8 cellular contexts compared by ENCODE assay signal in genomic region chr3:27712136-27713065, GRCh38. TPM values are rescaled to one million over a fixed set of nuclear protein-coding genes. Genes with fewer than 3 reads are reported as not detected.
DNase-seq lines count a peak whose midpoint lies in the region; ATAC-seq, FAIRE-seq and TF ChIP-seq lines count a peak whose summit lies in the region.

No MANE protein-coding gene starts in this region.

- no peaks in the 10 kb centered on the region for H3K36me3 ChIP-seq in keratinocyte (ENCODE audit: control insufficient read depth in 2 of 2, extremely low read depth in 1 of 2, insufficient read depth in 2 of 2, low read length in 2 of 2)

- H3K4me2 ChIP-seq in keratinocyte (ENCODE audit: control insufficient read depth, extremely low read depth, insufficient read depth, low read depth, low read length): peak overlapping the region; percentile 92

- peaks cover 26% of the 10 kb centered on the region for H3K27me3 ChIP-seq in keratinocyte (ENCODE audit: control insufficient read depth, extremely low read depth, insufficient read depth, low read length)

- POLR2A ChIA-PET in activated B cell treated with CpG ODN at 0.5 μM for 24 hours (lab: Charles Lee): interaction anchor here (0.7 to 1.4 kb wide), 3 partner anchors 578 to 636 kb away, joined by 4 to 6 read pairs (median 5); partner anchors contain the start of genes AZI2 and ZCWPW2

- no peaks in the 10 kb centered on the region for H3K9me1 ChIP-seq in keratinocyte (ENCODE audit: control insufficient read depth, extremely low read depth, insufficient read depth, low read length)

- no peak for TF ChIP-seq CTCF in activated B cell treated with CpG ODN at 0.5 μM for 24 hours (IDR thresholded peaks at IDR 0.05)
- peak; percentile 64 to 90 (median 82) for TF ChIP-seq CTCF in keratinocyte (optimal IDR thresholded peaks at IDR 0.05 in 1 of 3, IDR thresholded peaks at IDR 0.05 in 1 of 3, conservative IDR thresholded peaks at IDR 0.05 in 1 of 3; ENCODE audit: extremely low read depth in 1 of 3, insufficient read depth in 2 of 3, low read length in 3 of 3)

- dilution Hi-C loops in keratinocyte (cut with MboI; ENCODE audit: extremely low pct_ligation_motif_present, low sequenced_read_pairs): no loop called here

- H3K27me3 Mint-ChIP-seq in activated B cell treated with CpG ODN at 0.5 μM for 24 hours: peaks cover 67% of the 10 kb centered on the region

- no peaks in the 10 kb centered on the region for H3K9me3 ChIP-seq in keratinocyte (ENCODE audit: control insufficient read depth, low read depth, low read length)

- H3K27ac ChIP-seq in keratinocyte (ENCODE audit: control insufficient read depth, insufficient read depth, low read length): no peak overlapping the region

- DNase-seq in NCI-H82 (lab: John Stamatoyannopoulos, UW) (peak; percentile 82), NCI-H82 treated with DMSO at 0.1 percent for 48 hours (lab: John Stamatoyannopoulos, UW; ENCODE audit: unreplicated experiment) (no peak), NCI-H1930 (lab: John Stamatoyannopoulos, UW) (peak; percentile 28 to 35), activated B cell treated with CpG ODN at 0.5 μM for 24 hours (peak; percentile 52), keratinocyte (ENCODE audit: low read depth, low spot score) (no peak)
- DNase-seq in central memory CD4-positive, alpha-beta T cell: peak; percentile 72
- peak in 2 of 3 donors; percentile 67 to 68 for DNase-seq in stimulated activated CD4-positive, alpha-beta T cell treated with anti-CD3 and anti-CD28 coated beads, Interleukin-12 subunit alpha, Interleukin-12 subunit beta, amount 100 ng/mL, for 48 hours (ENCODE audit: low read depth in 2 of 3, low spot score in 1 of 3)

- H3K9ac ChIP-seq in keratinocyte (ENCODE audit: control insufficient read depth, extremely low read depth, insufficient read depth, low read length): peak overlapping the region; percentile 39

- H3K79me2 ChIP-seq in keratinocyte (ENCODE audit: control insufficient read depth, insufficient read depth, low read length): no peaks in the 10 kb centered on the region

- peak overlapping the region; percentile 93 for H3K4me3 Mint-ChIP-seq in activated B cell treated with CpG ODN at 0.5 μM for 24 hours

- CTCF ChIA-PET in activated B cell treated with CpG ODN at 0.5 μM for 24 hours (lab: Charles Lee): interaction anchor here (0.6 to 4.0 kb wide), 15 partner anchors 10 to 637 kb away, joined by 3 to 82 read pairs (median 5); partner anchors contain the start of gene EOMES

- H3K36me3 Mint-ChIP-seq in activated B cell treated with CpG ODN at 0.5 μM for 24 hours (ENCODE audit: low read depth): peaks cover 5% of the 10 kb centered on the region

- H3K9me3 Mint-ChIP-seq in activated B cell treated with CpG ODN at 0.5 μM for 24 hours: no peaks in the 10 kb centered on the region

- H3K4me1 Mint-ChIP-seq in activated B cell treated with CpG ODN at 0.5 μM for 24 hours: peaks cover 33% of the 10 kb centered on the region

- peak overlapping the region; percentile 31 to 79 (median 74) for H3K4me3 ChIP-seq in keratinocyte (ENCODE audit: control insufficient read depth in 2 of 3, extremely low read depth in 1 of 3, insufficient read depth in 2 of 3, low read depth in 1 of 3, low read length in 3 of 3)

- peak overlapping the region; percentile 93 for H2AFZ ChIP-seq in keratinocyte (ENCODE audit: control insufficient read depth, low read length)

- peak; percentile 92 for ATAC-seq in HG02884 (IDR thresholded peaks at IDR 0.05; ENCODE audit: unreplicated experiment)
- ATAC-seq in activated B cell treated with CpG ODN at 0.5 μM for 24 hours (ENCODE audit: low read depth): peak; percentile 97

- H3K27ac Mint-ChIP-seq in activated B cell treated with CpG ODN at 0.5 μM for 24 hours: peak overlapping the region; percentile 26

- no peak for FAIRE-seq in keratinocyte (lab: Jason Lieb, UNC)

- intact Hi-C loops in activated B cell treated with CpG ODN at 0.5 μM for 24 hours (cut with micrococcal nuclease): loop anchor here (1.0 to 10.0 kb wide), 8 partner anchors 10 to 637 kb away; partner anchors contain the start of genes CMC1 and EOMES

- H4K20me1 ChIP-seq in keratinocyte (ENCODE audit: control insufficient read depth, extremely low read depth, insufficient read depth, low read length): no peaks in the 10 kb centered on the region

- peaks cover 30% of the 10 kb centered on the region for H3K4me1 ChIP-seq in keratinocyte (ENCODE audit: control insufficient read depth, extremely low read depth, insufficient read depth, low read length)

RNA-seq across cellular contexts. Expression of gene EOMES, which starts 9.7 kb away (rescaled TPM):
- 0.10 TPM in 1 of 2 replicates, not detected in the other for total RNA-seq in activated B cell treated with CpG ODN at 0.5 μM for 24 hours
- 0.57 to 1.6 TPM (median 0.93 TPM) in 3 replicates for polyA plus RNA-seq in keratinocyte
- polyA plus RNA-seq in keratinocyte (2011; ENCODE audit: low read depth): not detected
- 0.82 and 2.1 TPM in 2 replicates for polyA plus RNA-seq in keratinocyte (2011; cell fraction: cytosol; rRNA removed)
- 0.84 and 0.88 TPM in 2 replicates for polyA plus RNA-seq in keratinocyte (2011; cell fraction: nucleus; rRNA removed)
- 0.30 and 0.54 TPM in 2 replicates for polyA plus RNA-seq in keratinocyte (2012; ENCODE audit: low replicate concordance)
- 0.23 to 0.61 TPM (median 0.53 TPM) in 3 replicates for polyA minus RNA-seq in keratinocyte
- 0.77 TPM for polyA minus RNA-seq in keratinocyte (2011; cell fraction: cytosol; rRNA and poly(A)+ RNA removed)
- 0.32 and 0.39 TPM in 2 replicates for polyA minus RNA-seq in keratinocyte (2011; cell fraction: nucleus; rRNA and poly(A)+ RNA removed)

Comparison
In these comparisons a context has a peak if more than half of its experiments do, and no peak if none do; other contexts are left out.
1. DNase-seq: peak in NCI-H82 (single experiment), NCI-H1930 (2 of 2), activated B cell treated with CpG ODN at 0.5 μM for 24 hours (single experiment), central memory CD4-positive, alpha-beta T cell (single experiment) and stimulated activated CD4-positive, alpha-beta T cell treated with anti-CD3 and anti-CD28 coated beads, Interleukin-12 subunit alpha, Interleukin-12 subunit beta, amount 100 ng/mL, for 48 hours (2 of 3); none in NCI-H82 treated with DMSO at 0.1 percent for 48 hours (single experiment) and keratinocyte (single experiment).